In genomic region chr15:68307131-68307928, GRCh38 we compare ENCODE assay signal across 11 cellular contexts. TPM values are rescaled to one million over a fixed set of nuclear protein-coding genes. Genes with fewer than 3 reads are reported as not detected.
DNase-seq lines count a peak whose midpoint lies in the region; ATAC-seq, FAIRE-seq and TF ChIP-seq lines count a peak whose summit lies in the region.
"Had no signal": no experiment of that assay in that cellular context is flagged by ENCODE, and none has a peak within 500 bp of the region (broad histone marks: within the 10 kb centered on the region; RNA-seq: fewer than 3 reads in every experiment).

No MANE protein-coding gene starts in this region.

- H2AFZ ChIP-seq in KMS-11 (ENCODE audit: low read depth) (peak overlapping the region; percentile 65; the same call in 1 of the 2 replicates), H1 (ENCODE audit: low read length) (peak overlapping the region; percentile 87)
- H2AFZ ChIP-seq: parathyroid adenoma had no signal

- H3K4me3 ChIP-seq in KMS-11 (IDR thresholded peaks at IDR 0.05; ENCODE audit: insufficient read depth, low read depth, low read length) (no peak overlapping the region), H1 (ENCODE audit: extremely low read depth in 1 of 4, insufficient read depth in 2 of 4, low read depth in 3 of 4, low read length in 4 of 4) (no peak overlapping the region)

- H3K79me1 ChIP-seq in H1 (ENCODE audit: low read depth, low read length): no peaks in the 10 kb centered on the region

- H3K27me3 Mint-ChIP-seq in activated naive CD4-positive, alpha-beta T cell treated with anti-CD3 and anti-CD28 coated beads for 36 hours (ENCODE audit: low read depth): no peaks in the 10 kb centered on the region

- H4K91ac ChIP-seq in H1 (replicated peaks; ENCODE audit: insufficient read length, low read length): peak overlapping the region; percentile 29

- POLR2A ChIA-PET in H1 (lab: Charles Lee; ENCODE audit: partially characterized antibody): interaction anchor here (1.0 to 4.6 kb wide), 4 partner anchors 17 to 253 kb away, joined by 3 to 37 read pairs (median 4); partner anchors contain the start of gene FEM1B

- H3K23me2 ChIP-seq in H1 (ENCODE audit: low read depth, low read length): no peaks in the 10 kb centered on the region

- H3K27me3 ChIP-seq in KMS-11 (ENCODE audit: insufficient read depth, low read depth) (no peaks in the 10 kb centered on the region), H1 (replicated peaks in 1 of 4; ENCODE audit: control insufficient read depth in 3 of 4, extremely low read depth in 1 of 4, insufficient read depth in 3 of 4, low read length in 3 of 4) (no peaks in the 10 kb centered on the region)
- H3K27me3 ChIP-seq: BE2C had no signal

- peaks cover 7% of the 10 kb centered on the region for H3K4me1 ChIP-seq in KMS-11 (ENCODE audit: low read depth, poor library complexity, severe bottlenecking)
- H3K4me1 ChIP-seq in H1 (replicated peaks in 1 of 4; ENCODE audit: control insufficient read depth in 3 of 4, insufficient read depth in 4 of 4, low read length in 3 of 4): peaks cover 7 to 28% (median 18%) of the 10 kb centered on the region in 4 experiments
- H3K4me1 ChIP-seq: parathyroid adenoma had no signal

- H3K27ac ChIP-seq in KMS-11: no peak overlapping the region
- H3K27ac ChIP-seq in H1 (ENCODE audit: low read depth, low read length): no peak overlapping the region
- H3K27ac ChIP-seq: HL-60, parathyroid adenoma had no signal

- 0 out of 2 replicates have a peak overlapping the region, but pooled peaks have one; percentile 9 for H4K8ac ChIP-seq in H1 (ENCODE audit: extremely low read depth, insufficient read depth, low read length)

- no peaks in the 10 kb centered on the region for H3K36me3 ChIP-seq in KMS-11 (ENCODE audit: insufficient read depth)
- no peaks in the 10 kb centered on the region for H3K36me3 ChIP-seq in H1 (ENCODE audit: control insufficient read depth in 2 of 4, insufficient read depth in 4 of 4, low read length in 3 of 4)
- H3K36me3 ChIP-seq: BE2C had no signal

- no peaks in the 10 kb centered on the region for H3K9me3 Mint-ChIP-seq in stimulated activated effector memory CD8-positive, alpha-beta T cell treated with anti-CD3 and anti-CD28 coated beads, Interleukin-12 subunit alpha, Interleukin-12 subunit beta, amount 100 ng/mL, for 72 hours
- no peaks in the 10 kb centered on the region for H3K9me3 Mint-ChIP-seq in activated naive CD4-positive, alpha-beta T cell treated with anti-CD3 and anti-CD28 coated beads for 36 hours

- H3K18ac ChIP-seq in H1 (ENCODE audit: extremely low read depth, low read length): 0 out of 2 replicates have a peak overlapping the region, but pooled peaks have one; percentile 39

- no peaks in the 10 kb centered on the region for H3K36me3 Mint-ChIP-seq in stimulated activated effector memory CD8-positive, alpha-beta T cell treated with anti-CD3 and anti-CD28 coated beads, Interleukin-12 subunit alpha, Interleukin-12 subunit beta, amount 100 ng/mL, for 72 hours
- no peaks in the 10 kb centered on the region for H3K36me3 Mint-ChIP-seq in activated naive CD4-positive, alpha-beta T cell treated with anti-CD3 and anti-CD28 coated beads for 36 hours (ENCODE audit: low read depth)

- H3K9ac ChIP-seq in KMS-11 (no peak overlapping the region), H1 (replicated peaks in 1 of 4; ENCODE audit: extremely low read depth in 1 of 4, low read depth in 3 of 4, low read length in 3 of 4) (no peak overlapping the region)
- H3K9ac ChIP-seq: parathyroid adenoma had no signal

- H2BK120ac ChIP-seq in H1 (replicated peaks; ENCODE audit: low read depth, low read length): no peak overlapping the region

- 80% methylated on average over 14 of the region's 14 CpGs; no CpG with 5 or more reads in 1 of the 2 experiments for WGBS in H1 (ENCODE audit: extremely low coverage in 1 of 2, insufficient coverage in 1 of 2, insufficient read length in 1 of 2, insufficient replicate concordance in 2 of 2, low coverage in 1 of 2, low lambda C conversion rate in 2 of 2, missing lambda C conversion rate in 1 of 2), 2 experiments

- TF ChIP-seq CTCF in GM13977 (IDR thresholded peaks at IDR 0.05; ENCODE audit: extremely low read depth, insufficient read depth, missing control alignments) (no peak), KMS-11 (conservative IDR thresholded peaks at IDR 0.05; ENCODE audit: low read depth, low read length) (no peak), H1 (IDR thresholded peaks at IDR 0.05; ENCODE audit: control extremely low read depth in 1 of 3, insufficient read depth in 1 of 3, low read depth in 1 of 3, low read length in 3 of 3) (no peak)

- CTCF ChIA-PET in H1 (lab: Charles Lee; ENCODE audit: partially characterized antibody): interaction anchor here (0.6 to 9.0 kb wide), 54 partner anchors 9 to 568 kb away, joined by 3 to 199 read pairs (median 7); partner anchors contain the start of genes CALML4, CLN6 and FEM1B
- CTCF ChIA-PET in activated naive CD4-positive, alpha-beta T cell treated with anti-CD3 and anti-CD28 coated beads for 36 hours (lab: Charles Lee): interaction anchor here (0.8 to 3.1 kb wide), 31 partner anchors 8 to 569 kb away, joined by 3 to 85 read pairs (median 5); partner anchors contain the start of gene FEM1B

- no peaks in the 10 kb centered on the region for H3K9me3 ChIP-seq in H1 (ENCODE audit: insufficient read depth in 2 of 2, low read depth in 1 of 2, low read length in 1 of 2)
- H3K9me3 ChIP-seq: BE2C had no signal

- no peak overlapping the region for H3K56ac ChIP-seq in H1 (replicated peaks; ENCODE audit: insufficient read length, low read depth, low read length)

- no peak for TF ChIP-seq RAD21 in H1 (IDR thresholded peaks at IDR 0.05 in 1 of 2, conservative IDR thresholded peaks at IDR 0.05 in 1 of 2; ENCODE audit: low read depth in 2 of 2, low read length in 2 of 2)

- H2BK5ac ChIP-seq in H1 (ENCODE audit: low read depth, low read length): no peak overlapping the region

- H2BK20ac ChIP-seq in H1 (ENCODE audit: low read length): no peak overlapping the region

- no peak for FAIRE-seq in H1 (lab: Jason Lieb, UNC)
- FAIRE-seq: D721Med had no signal

- H3K79me2 ChIP-seq in KMS-11 (ENCODE audit: insufficient read depth, low read depth): no peaks in the 10 kb centered on the region
- H3K79me2 ChIP-seq in H1 (ENCODE audit: control insufficient read depth in 1 of 2, insufficient read depth in 2 of 2, low read length in 2 of 2): no peaks in the 10 kb centered on the region
- H3K79me2 ChIP-seq: parathyroid adenoma had no signal

- no peak overlapping the region for H4K5ac ChIP-seq in H1 (ENCODE audit: insufficient read length, low read depth, low read length)

- H2BK12ac ChIP-seq in H1 (ENCODE audit: low read depth, low read length): no peak overlapping the region

- H3K4me1 Mint-ChIP-seq in stimulated activated effector memory CD8-positive, alpha-beta T cell treated with anti-CD3 and anti-CD28 coated beads, Interleukin-12 subunit alpha, Interleukin-12 subunit beta, amount 100 ng/mL, for 72 hours: peaks cover 10% of the 10 kb centered on the region
- H3K4me1 Mint-ChIP-seq in activated naive CD4-positive, alpha-beta T cell treated with anti-CD3 and anti-CD28 coated beads for 36 hours (ENCODE audit: low read depth): peaks cover 9% of the 10 kb centered on the region

- no peak overlapping the region for H3K14ac ChIP-seq in H1 (ENCODE audit: insufficient read length)

- in situ Hi-C loops in GM13977 (cut with MboI; ENCODE audit: low pct_unique_long_range_greater_than_20kb, low sequenced_read_pairs, unreplicated experiment): loop anchor here (10.0 to 25.0 kb wide), 2 partner anchors 227 to 355 kb away; no protein-coding TSS in a partner anchor

- H4K20me1 ChIP-seq in KMS-11 (ENCODE audit: insufficient read depth) (no peaks in the 10 kb centered on the region), H1 (replicated peaks in 1 of 2; ENCODE audit: control insufficient read depth in 1 of 2, insufficient read depth in 2 of 2, low read length in 2 of 2) (no peaks in the 10 kb centered on the region)

- ATAC-seq in stimulated activated effector memory CD8-positive, alpha-beta T cell treated with anti-CD3 and anti-CD28 coated beads, Interleukin-12 subunit alpha, Interleukin-12 subunit beta, amount 100 ng/mL, for 72 hours: no peak
- no peak for ATAC-seq in GM18909 (IDR thresholded peaks at IDR 0.05; ENCODE audit: poor library complexity, unreplicated experiment)

- no peak overlapping the region for H2AK5ac ChIP-seq in H1 (ENCODE audit: low read depth, low read length)

- no peak for TF ChIP-seq POLR2A in H1 (IDR thresholded peaks at IDR 0.05; ENCODE audit: control extremely low read depth in 1 of 2, low read depth in 2 of 2, low read length in 2 of 2)

- intact Hi-C loops in activated naive CD4-positive, alpha-beta T cell treated with anti-CD3 and anti-CD28 coated beads for 36 hours (cut with micrococcal nuclease): loop anchor here (2.0 to 10.0 kb wide), 3 partner anchors 231 to 443 kb away; no protein-coding TSS in a partner anchor

- H2BK15ac ChIP-seq in H1 (ENCODE audit: low read length): peak overlapping the region; percentile 99; the same call in 1 of the 2 replicates

- peak overlapping the region; percentile 23; the same call in 1 of the 2 replicates for H3K4me2 ChIP-seq in KMS-11
- H3K4me2 ChIP-seq in H1 (ENCODE audit: insufficient read depth in 1 of 2, low read depth in 2 of 2, low read length in 2 of 2): 0 out of 4 replicates have a peak overlapping the region, but pooled peaks of 1 of the 2 experiments have one; percentile 1

- H3K4me3 Mint-ChIP-seq in stimulated activated effector memory CD8-positive, alpha-beta T cell treated with anti-CD3 and anti-CD28 coated beads, Interleukin-12 subunit alpha, Interleukin-12 subunit beta, amount 100 ng/mL, for 72 hours: peak overlapping the region; percentile 45
- H3K4me3 Mint-ChIP-seq in activated naive CD4-positive, alpha-beta T cell treated with anti-CD3 and anti-CD28 coated beads for 36 hours: no peak overlapping the region

- no peak overlapping the region for H3K4ac ChIP-seq in H1 (replicated peaks; ENCODE audit: insufficient read length, low read depth, low read length)

- H3K27ac Mint-ChIP-seq in stimulated activated effector memory CD8-positive, alpha-beta T cell treated with anti-CD3 and anti-CD28 coated beads, Interleukin-12 subunit alpha, Interleukin-12 subunit beta, amount 100 ng/mL, for 72 hours: no peak overlapping the region
- H3K27ac Mint-ChIP-seq in activated naive CD4-positive, alpha-beta T cell treated with anti-CD3 and anti-CD28 coated beads for 36 hours: no peak overlapping the region

- H3K23ac ChIP-seq in H1 (ENCODE audit: insufficient read length): no peak overlapping the region

- DNase-seq in GM13977 (ENCODE audit: low spot score) (peak; percentile 19), H1 (ENCODE audit: low read depth in 1 of 2, low spot score in 2 of 2) (peak in 1 of 2 experiments; percentile 51), NCI-H2081 (lab: John Stamatoyannopoulos, UW) (no peak)
- DNase-seq in stimulated activated effector memory CD8-positive, alpha-beta T cell treated with anti-CD3 and anti-CD28 coated beads, Interleukin-12 subunit alpha, Interleukin-12 subunit beta, amount 100 ng/mL, for 72 hours (ENCODE audit: low spot score in 2 of 2): no peak
- DNase-seq in activated naive CD4-positive, alpha-beta T cell treated with anti-CD3 and anti-CD28 coated beads for 36 hours: no peak

- no peak for TF ChIP-seq EP300 in H1 (IDR thresholded peaks at IDR 0.05; ENCODE audit: borderline replicate concordance in 1 of 2, low read depth in 2 of 2, low read length in 2 of 2)

RNA-seq across cellular contexts. Expression of gene FEM1B, which starts 29.8 kb away (rescaled TPM):
- 72.9 and 83.8 TPM in 2 replicates for total RNA-seq in H1 (2021; fragmentation: NEBNext Ultra II Directional; extraction: Animal tissue kit (Norgen Biotek cat#: 25700))
- polyA plus RNA-seq in H1 (2011; rRNA removed): 21.2 and 36.1 TPM in 2 replicates
- polyA plus RNA-seq in H1 (2011; cell fraction: cytosol; rRNA removed): 36.7 TPM
- 75.5 TPM for polyA plus RNA-seq in H1 (2011; cell fraction: nucleus; rRNA removed)
- 42.3 to 65.4 TPM (median 49.3 TPM) in 4 replicates for polyA plus RNA-seq in H1 (2012, experiment 1 of 2)
- polyA plus RNA-seq in H1 (2012, experiment 2 of 2): 2.1 TPM
- polyA plus RNA-seq in H1 (2013, experiment 1 of 2): 28.4 TPM
- polyA plus RNA-seq in H1 (2013, experiment 2 of 2): 27.2 TPM
- polyA minus RNA-seq in H1 (2011; rRNA and poly(A)+ RNA removed): 568 and 799 TPM in 2 replicates
- polyA minus RNA-seq in H1 (2011; cell fraction: cytosol; rRNA and poly(A)+ RNA removed): 135 TPM
- 269 TPM for polyA minus RNA-seq in H1 (2011; cell fraction: nucleus; rRNA and poly(A)+ RNA removed)
- 10 to 100 TPM; 30.3 to 34.2 TPM for total RNA-seq in activated naive CD4-positive, alpha-beta T cell treated with anti-CD3 and anti-CD28 coated beads for 36 hours
